ENCODE assay signal across 13 cellular contexts in genomic region chr17:8946476-8946875, GRCh38. TPM values are rescaled to one million over a fixed set of nuclear protein-coding genes. Genes with fewer than 3 reads are reported as not detected.
DNase-seq lines count a peak whose midpoint lies in the region; ATAC-seq and TF ChIP-seq lines count a peak whose summit lies in the region.
"Had no signal": no experiment of that assay in that cellular context is flagged by ENCODE, and none has a peak within 500 bp of the region (broad histone marks: within the 10 kb centered on the region; RNA-seq: fewer than 3 reads in every experiment).

No MANE protein-coding gene starts in this region.

- POLR2A ChIA-PET in CD4-positive, alpha-beta memory T cell (lab: Charles Lee; ENCODE audit: partially characterized antibody): interaction anchor here (23.7 kb wide), 1 partner anchor 12 kb away, joined by 509 read pairs; the partner anchor contains the start of gene PIK3R5
- POLR2A ChIA-PET in naive thymus-derived CD8-positive, alpha-beta T cell (lab: Charles Lee): interaction anchor here (14.2 kb wide), 1 partner anchor 12 kb away, joined by 279 read pairs; the partner anchor contains the start of gene PIK3R5

- no peak overlapping the region for H3K27ac ChIP-seq in CD4-positive, alpha-beta memory T cell (ENCODE audit: low read depth, low read length)

- no peaks in the 10 kb centered on the region for H3K9me3 ChIP-seq in CD4-positive, alpha-beta memory T cell (ENCODE audit: control insufficient read depth in 1 of 2, low read length in 2 of 2)

- peak overlapping the region in 3 of 8 donors; percentile 18 to 71 (median 57) for H3K4me3 Mint-ChIP-seq in CD4-positive, alpha-beta memory T cell
- no peak overlapping the region for H3K4me3 Mint-ChIP-seq in activated naive CD8-positive, alpha-beta T cell treated with anti-CD3 and anti-CD28 coated beads for 36 hours
- H3K4me3 Mint-ChIP-seq in naive thymus-derived CD8-positive, alpha-beta T cell: peak overlapping the region in 6 of 10 donors; percentile 2 to 69 (median 20)

- CTCF ChIA-PET in CD4-positive, alpha-beta memory T cell (lab: Charles Lee; ENCODE audit: partially characterized antibody): interaction anchor here (3.5 kb wide), 1 partner anchor 18 kb away, joined by 16 read pairs; the partner anchor contains the start of gene PIK3R5

- peak overlapping the region; percentile 39 to 95 (median 86) for H3K27ac Mint-ChIP-seq in CD4-positive, alpha-beta memory T cell
- peak overlapping the region; percentile 82 for H3K27ac Mint-ChIP-seq in activated naive CD8-positive, alpha-beta T cell treated with anti-CD3 and anti-CD28 coated beads for 36 hours
- H3K27ac Mint-ChIP-seq in naive thymus-derived CD8-positive, alpha-beta T cell: peak overlapping the region; percentile 78 to 99 (median 90)

- no peak for TF ChIP-seq CTCF in omental fat pad (IDR thresholded peaks at IDR 0.05)

- H3K4me1 ChIP-seq in CD4-positive, alpha-beta memory T cell (ENCODE audit: insufficient read depth, low read length): peaks cover 89% of the 10 kb centered on the region

- ATAC-seq in naive thymus-derived CD8-positive, alpha-beta T cell: no peak
- no peak for ATAC-seq in left colon
- ATAC-seq in omental fat pad (ENCODE audit: low FRiP score): no peak
- ATAC-seq: left cardiac atrium had no signal

- H3K4me1 Mint-ChIP-seq in CD4-positive, alpha-beta memory T cell: peaks cover 72 to 94% (median 84%) of the 10 kb centered on the region in 4 donors
- peaks cover 74% of the 10 kb centered on the region for H3K4me1 Mint-ChIP-seq in activated naive CD8-positive, alpha-beta T cell treated with anti-CD3 and anti-CD28 coated beads for 36 hours
- H3K4me1 Mint-ChIP-seq in naive thymus-derived CD8-positive, alpha-beta T cell: peaks cover 60 to 97% (median 90%) of the 10 kb centered on the region in 4 donors

- H3K9me3 Mint-ChIP-seq in CD4-positive, alpha-beta memory T cell: peaks cover 0 to 6% (median 4%) of the 10 kb centered on the region in 8 donors
- H3K9me3 Mint-ChIP-seq in activated naive CD8-positive, alpha-beta T cell treated with anti-CD3 and anti-CD28 coated beads for 36 hours: peaks cover 16% of the 10 kb centered on the region
- peaks cover 0 to 5% (median 0%) of the 10 kb centered on the region in 9 donors for H3K9me3 Mint-ChIP-seq in naive thymus-derived CD8-positive, alpha-beta T cell

- peaks cover 21% of the 10 kb centered on the region for H3K36me3 ChIP-seq in CD4-positive, alpha-beta memory T cell (ENCODE audit: insufficient read depth, low read length)

- no peak for DNase-seq in CD4-positive, alpha-beta memory T cell
- DNase-seq in H4 (ENCODE audit: low spot score) (peak; percentile 44), left colon (no peak), omental fat pad (ENCODE audit: low spot score) (no peak), NCI-H2171 treated with DMSO at 0.1 percent for 48 hours (lab: John Stamatoyannopoulos, UW) (no peak)
- DNase-seq in activated naive CD8-positive, alpha-beta T cell treated with anti-CD3 and anti-CD28 coated beads for 36 hours: no peak
- DNase-seq in naive thymus-derived CD8-positive, alpha-beta T cell: no peak
- DNase-seq: head of caudate nucleus; left cardiac atrium; NCI-H1436 treated with DMSO at 0.1 percent for 48 hours; NCI-H510A; stimulated activated CD4-positive, alpha-beta T cell treated with anti-CD3 and anti-CD28 coated beads, Interleukin-2, amount 100 ng/mL, for 24 hours had no signal

- no peak overlapping the region for H3K4me3 ChIP-seq in CD4-positive, alpha-beta memory T cell (ENCODE audit: low read length in 2 of 2)

- no peaks in the 10 kb centered on the region for H3K27me3 ChIP-seq in CD4-positive, alpha-beta memory T cell (ENCODE audit: insufficient read depth, low read length)

- intact Hi-C loops in CD4-positive, alpha-beta memory T cell (cut with micrococcal nuclease): loop anchor here (10.0 kb wide), 1 partner anchor 48 kb away; no protein-coding TSS in a partner anchor
- intact Hi-C loops in left colon (cut with DNase I, micrococcal nuclease): no loop called here

- H3K36me3 Mint-ChIP-seq in CD4-positive, alpha-beta memory T cell: peaks cover 52 to 67% of the 10 kb centered on the region in 2 donors
- H3K36me3 Mint-ChIP-seq in activated naive CD8-positive, alpha-beta T cell treated with anti-CD3 and anti-CD28 coated beads for 36 hours: peaks cover 72% of the 10 kb centered on the region
- H3K36me3 Mint-ChIP-seq in naive thymus-derived CD8-positive, alpha-beta T cell: peaks cover 13 to 52% (median 39%) of the 10 kb centered on the region in 3 donors

- H3K27me3 Mint-ChIP-seq in CD4-positive, alpha-beta memory T cell: no peaks in the 10 kb centered on the region
- H3K27me3 Mint-ChIP-seq in activated naive CD8-positive, alpha-beta T cell treated with anti-CD3 and anti-CD28 coated beads for 36 hours: no peaks in the 10 kb centered on the region
- H3K27me3 Mint-ChIP-seq in naive thymus-derived CD8-positive, alpha-beta T cell: no peaks in the 10 kb centered on the region

RNA-seq across cellular contexts. Expression of gene PIK3R5, which starts 19.0 kb away (rescaled TPM):
- total RNA-seq in CD4-positive, alpha-beta memory T cell: 10 to 100 TPM; 85.1 to 89.4 TPM
- 10 to 100 TPM; 18.5 to 62.0 TPM for polyA plus RNA-seq in CD4-positive, alpha-beta memory T cell
- total RNA-seq in H4 (2014; rRNA removed; shearing (Covaris generic)): 0.25 TPM in 1 of 2 replicates, not detected in the other
- 10 to 100 TPM; 27.9 to 32.6 TPM for total RNA-seq in activated naive CD8-positive, alpha-beta T cell treated with anti-CD3 and anti-CD28 coated beads for 36 hours
- total RNA-seq in naive thymus-derived CD8-positive, alpha-beta T cell: 100 to 1,000 TPM in 1 of 2 experiments, 10 to 100 TPM in 1; 94.1 to 104 TPM
- polyA plus RNA-seq in naive thymus-derived CD8-positive, alpha-beta T cell: 10 to 100 TPM; 20.0 to 44.0 (median 25.8) TPM
- total RNA-seq in left colon: 1 to 10 TPM; 3.2 to 4.9 TPM
- total RNA-seq in omental fat pad: 10 to 100 TPM; 18.9 to 60.2 (median 37.8) TPM
- total RNA-seq: endothelial cell of umbilical vein had no signal
- polyA plus RNA-seq: endothelial cell of umbilical vein had no signal
